In genomic region chr6:73030257-73030656, GRCh38 we compare ENCODE assay signal across 18 cellular contexts.
A peak's percentile ranks its signal among the peaks of the same experiment; 100 is the strongest.
DNase-seq lines count a peak whose midpoint lies in the region; ATAC-seq, FAIRE-seq and TF ChIP-seq lines count a peak whose summit lies in the region.
"Had no signal": no experiment of that assay in that cellular context is flagged by ENCODE, and none has a peak within 500 bp of the region (broad histone marks: within the 10 kb centered on the region; RNA-seq: fewer than 3 reads in every experiment).

No MANE protein-coding gene starts in this region.

- no peaks in the 10 kb centered on the region for H3K9me3 Mint-ChIP-seq in Calu3 (ENCODE audit: low read depth, unreplicated experiment)
- H3K9me3 Mint-ChIP-seq: activated T-cell treated with anti-CD3 and anti-CD28 coated beads, Interleukin-2, amount 50 U/mL, for 24 hours; GM23338; type B pancreatic cell had no signal

- no peak for TF ChIP-seq CTCF in Calu3 (IDR thresholded peaks at IDR 0.05; ENCODE audit: unreplicated experiment)

- intact Hi-C loops in Calu3 (cut with micrococcal nuclease; ENCODE audit: unreplicated experiment): loop anchor here (5.0 kb wide), 1 partner anchor 78 kb away; no protein-coding TSS in a partner anchor
- intact Hi-C loops in head of caudate nucleus (cut with DNase I): no loop called here

- H3K4me1 Mint-ChIP-seq in Calu3 (ENCODE audit: low read depth, unreplicated experiment): peaks cover 40% of the 10 kb centered on the region

- no TSS peak for BruUV-seq in Calu3 (replicated peaks; lab: Mats Ljungman, UMichigan)

- no peaks in the 10 kb centered on the region for H3K27me3 Mint-ChIP-seq in Calu3 (ENCODE audit: unreplicated experiment)
- H3K27me3 Mint-ChIP-seq: activated T-cell treated with anti-CD3 and anti-CD28 coated beads, Interleukin-2, amount 50 U/mL, for 24 hours had no signal

- peak overlapping the region; percentile 43 for H3K27ac Mint-ChIP-seq in Calu3 (ENCODE audit: unreplicated experiment)
- H3K27ac Mint-ChIP-seq: activated T-cell treated with anti-CD3 and anti-CD28 coated beads, Interleukin-2, amount 50 U/mL, for 24 hours; GM23338; type B pancreatic cell had no signal

- FAIRE-seq in H54 (lab: Jason Lieb, UNC) (peak; percentile 72), GM12891 (lab: Jason Lieb, UNC) (no peak)

- H3K36me3 Mint-ChIP-seq in Calu3 (ENCODE audit: insufficient read depth, unreplicated experiment): no peaks in the 10 kb centered on the region
- H3K36me3 Mint-ChIP-seq: type B pancreatic cell had no signal

- no peak for TF ChIP-seq POLR2A in H54 (IDR thresholded peaks at IDR 0.05; ENCODE audit: low read depth, low read length)
- TF ChIP-seq POLR2A in GM12891 (IDR thresholded peaks at IDR 0.05; ENCODE audit: low read depth, low read length): no peak

- CTCF ChIA-PET in Calu3 (lab: Charles Lee): no interaction called here

- DNase-seq in Calu3: no peak
- DNase-seq in H54 (ENCODE audit: insufficient read length, low spot score): no peak
- no peak for DNase-seq in putamen (ENCODE audit: low spot score)
- DNase-seq in GM12891 (ENCODE audit: insufficient read length, low spot score): no peak
- no peak for DNase-seq in middle frontal gyrus (ENCODE audit: extremely low spot score, low spot score)
- DNase-seq in head of caudate nucleus: no peak
- DNase-seq: activated T-cell treated with anti-CD3 and anti-CD28 coated beads, Interleukin-2, amount 50 U/mL, for 24 hours; amniotic stem cell; COR-L47; cortex of kidney; mucosa of descending colon; NCI-H2171; OCI-M1; stimulated activated CD4-positive, alpha-beta T cell treated with anti-CD3 and anti-CD28 coated beads, Interleukin-15, amount 100 ng/mL, for 24 hours had no signal

- H3K4me3 Mint-ChIP-seq in Calu3 (ENCODE audit: low read depth, unreplicated experiment): no peak overlapping the region
- H3K4me3 Mint-ChIP-seq: activated T-cell treated with anti-CD3 and anti-CD28 coated beads, Interleukin-2, amount 50 U/mL, for 24 hours; GM23338; type B pancreatic cell had no signal

- ATAC-seq in GM19035 (IDR thresholded peaks at IDR 0.05; ENCODE audit: unreplicated experiment): peak; percentile 71
- ATAC-seq in HG03439 (IDR thresholded peaks at IDR 0.05; ENCODE audit: unreplicated experiment): peak; percentile 61
- ATAC-seq: GM23338, mucosa of descending colon had no signal

TF ChIP-seq in GM12891, 5 proteins besides CTCF, POLR2A, EP300 and RAD21:
- TF ChIP-seq TAF1 (IDR thresholded peaks at IDR 0.05; ENCODE audit: low read depth, low read length) (no peak), PAX5 (IDR thresholded peaks at IDR 0.05; ENCODE audit: insufficient read depth, low read length, severe bottlenecking) (no peak), SPI1 (IDR thresholded peaks at IDR 0.05; ENCODE audit: low read depth, low read length) (no peak), POLR2AphosphoS5 (IDR thresholded peaks at IDR 0.05; ENCODE audit: low read depth, low read length) (no peak), POU2F2 (IDR thresholded peaks at IDR 0.05; ENCODE audit: low read depth, low read length) (no peak)
